ENCODE assay signal across 17 cellular contexts in genomic region chr1:71557138-71557537, GRCh38.
"Had no signal": no experiment of that assay in that cellular context is flagged by ENCODE, and none has a peak within 500 bp of the region (broad histone marks: within the 10 kb centered on the region; RNA-seq: fewer than 3 reads in every experiment).

No MANE protein-coding gene starts in this region.

- H3K4me3 ChIP-seq: gastroesophageal sphincter, mucosa of descending colon, suprapubic skin, thyroid gland had no signal

- DNase-seq: effector memory CD4-positive, alpha-beta T cell; glutamatergic neuron; immature natural killer cell; mammary epithelial cell; mucosa of descending colon; natural killer cell; posterior cingulate gyrus; stimulated activated CD4-positive, alpha-beta T cell treated with anti-CD3 and anti-CD28 coated beads, Interleukin-4, amount 100 ng/mL, for 1 hour; stimulated activated CD8-positive, alpha-beta memory T cell treated with anti-CD3 and anti-CD28 coated beads, Interleukin-4, amount 100 ng/mL, for 48 hours; stimulated activated naive CD8-positive, alpha-beta T cell treated with anti-CD3 and anti-CD28 coated beads, Interleukin-15, Interleukin-2, amounts not matched to agents 100 U/mL and 50 U/mL, for 24 hours; thyroid gland had no signal

- H3K27ac ChIP-seq: gastroesophageal sphincter, suprapubic skin, thyroid gland had no signal

- H3K4me1 ChIP-seq: suprapubic skin, thyroid gland had no signal

- ATAC-seq: esophagus mucosa; gastroesophageal sphincter; mucosa of descending colon; natural killer cell; stimulated activated effector memory CD8-positive, alpha-beta T cell treated with anti-CD3 and anti-CD28 coated beads, Interleukin-12 subunit alpha, Interleukin-12 subunit beta, amount 100 ng/mL, for 72 hours; stimulated activated naive CD8-positive, alpha-beta T cell treated with anti-CD3 and anti-CD28 coated beads, Interleukin-15, Interleukin-2, amounts not matched to agents 100 U/mL and 50 U/mL, for 24 hours had no signal

- H3K9me3 Mint-ChIP-seq: neural crest cell, type B pancreatic cell had no signal

- H3K27me3 ChIP-seq: gastroesophageal sphincter, suprapubic skin, thyroid gland had no signal

- H3K36me3 Mint-ChIP-seq: immature natural killer cell; natural killer cell; stimulated activated effector memory CD8-positive, alpha-beta T cell treated with anti-CD3 and anti-CD28 coated beads, Interleukin-12 subunit alpha, Interleukin-12 subunit beta, amount 100 ng/mL, for 72 hours; type B pancreatic cell had no signal

- H3K36me3 ChIP-seq: gastroesophageal sphincter, suprapubic skin, thyroid gland had no signal

- H3K27ac Mint-ChIP-seq: immature natural killer cell; natural killer cell; stimulated activated effector memory CD8-positive, alpha-beta T cell treated with anti-CD3 and anti-CD28 coated beads, Interleukin-12 subunit alpha, Interleukin-12 subunit beta, amount 100 ng/mL, for 72 hours; type B pancreatic cell had no signal

- H3K27me3 Mint-ChIP-seq: type B pancreatic cell had no signal

- H3K9me3 ChIP-seq: gastroesophageal sphincter, mucosa of descending colon, suprapubic skin, thyroid gland had no signal

- H3K4me1 Mint-ChIP-seq: immature natural killer cell; natural killer cell; neural crest cell; stimulated activated effector memory CD8-positive, alpha-beta T cell treated with anti-CD3 and anti-CD28 coated beads, Interleukin-12 subunit alpha, Interleukin-12 subunit beta, amount 100 ng/mL, for 72 hours had no signal

- H3K4me3 Mint-ChIP-seq: immature natural killer cell; natural killer cell; neural crest cell; stimulated activated effector memory CD8-positive, alpha-beta T cell treated with anti-CD3 and anti-CD28 coated beads, Interleukin-12 subunit alpha, Interleukin-12 subunit beta, amount 100 ng/mL, for 72 hours; type B pancreatic cell had no signal
